Comparison of ENCODE assay signal across 1 cellular context in the genomic region with DNA sequence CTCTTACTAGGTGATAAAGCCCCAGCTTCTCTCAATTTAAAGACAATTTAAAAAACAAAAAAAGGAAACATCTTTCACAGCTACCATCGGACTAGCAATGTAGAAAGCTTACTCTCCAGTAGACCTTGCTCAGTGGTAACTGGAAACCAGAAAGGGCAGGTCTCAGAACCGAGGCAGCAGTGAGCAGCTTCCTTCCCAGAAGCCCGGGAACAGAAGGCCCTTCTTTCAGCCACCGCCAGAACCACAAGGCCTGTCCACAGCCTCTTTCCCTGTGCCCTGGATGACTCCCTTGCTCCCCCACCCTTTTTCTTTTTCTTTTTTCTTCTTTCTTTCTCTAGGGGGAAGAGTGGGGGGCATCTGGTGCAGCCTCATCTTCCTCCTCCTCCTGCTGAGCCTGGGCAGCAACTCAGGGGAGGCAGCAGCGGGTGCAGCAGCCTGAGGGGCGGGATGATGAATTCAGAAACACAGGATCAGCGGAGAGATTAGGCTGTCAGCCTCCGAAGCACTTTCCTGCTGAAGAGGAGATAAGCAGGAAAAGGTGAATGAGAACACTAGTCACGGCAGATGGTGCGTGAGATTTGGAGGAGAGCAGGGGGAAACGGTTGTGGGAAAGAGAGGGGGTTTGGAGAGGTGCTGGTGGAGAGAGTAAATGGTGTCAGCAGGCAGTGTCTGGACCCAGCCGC.
TF ChIP-seq lines count a peak whose summit lies in the region.

No MANE protein-coding gene starts in this region.

TF ChIP-seq in K562, 482 proteins besides CTCF, POLR2A, EP300 and RAD21 (continued from another document and continues in another):
- no peak for TF ChIP-seq ARID3B (CRISPR knock-in tag; IDR thresholded peaks at IDR 0.05; ENCODE audit: borderline replicate concordance)
- no peak for TF ChIP-seq RFX7 (CRISPR knock-in tag; IDR thresholded peaks at IDR 0.05)
- peak; percentile 58 for TF ChIP-seq NFE2 (IDR thresholded peaks at IDR 0.05; ENCODE audit: low read depth)
- no peak for TF ChIP-seq ZNF146 (CRISPR knock-in tag; IDR thresholded peaks at IDR 0.05; ENCODE audit: unreplicated experiment)
- no peak for TF ChIP-seq MYNN (IDR thresholded peaks at IDR 0.05)
- no peak for TF ChIP-seq MYNN (CRISPR knock-in tag; IDR thresholded peaks at IDR 0.05)
- TF ChIP-seq RBFOX2 (IDR thresholded peaks at IDR 0.05; ENCODE audit: low read depth, low read length): peak; percentile 45; the same call in 1 of the 2 replicates
- no peak for TF ChIP-seq ZNF766 (CRISPR knock-in tag; conservative IDR thresholded peaks at IDR 0.05)
- TF ChIP-seq, protein P1, sequence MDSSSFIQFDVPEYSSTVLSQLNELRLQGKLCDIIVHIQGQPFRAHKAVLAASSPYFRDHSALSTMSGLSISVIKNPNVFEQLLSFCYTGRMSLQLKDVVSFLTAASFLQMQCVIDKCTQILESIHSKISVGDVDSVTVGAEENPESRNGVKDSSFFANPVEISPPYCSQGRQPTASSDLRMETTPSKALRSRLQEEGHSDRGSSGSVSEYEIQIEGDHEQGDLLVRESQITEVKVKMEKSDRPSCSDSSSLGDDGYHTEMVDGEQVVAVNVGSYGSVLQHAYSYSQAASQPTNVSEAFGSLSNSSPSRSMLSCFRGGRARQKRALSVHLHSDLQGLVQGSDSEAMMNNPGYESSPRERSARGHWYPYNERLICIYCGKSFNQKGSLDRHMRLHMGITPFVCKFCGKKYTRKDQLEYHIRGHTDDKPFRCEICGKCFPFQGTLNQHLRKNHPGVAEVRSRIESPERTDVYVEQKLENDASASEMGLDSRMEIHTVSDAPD (CRISPR knock-in tag; IDR thresholded peaks at IDR 0.05): no peak
- TF ChIP-seq TBP (optimal IDR thresholded peaks at IDR 0.05; ENCODE audit: low read depth, low read length): peak; percentile 35
- TF ChIP-seq SMC3 (conservative IDR thresholded peaks at IDR 0.05; ENCODE audit: insufficient read depth, low read depth, low read length): no peak
- no peak for TF ChIP-seq IRF9 (tag; IDR thresholded peaks at IDR 0.05)
- TF ChIP-seq, protein P2, sequence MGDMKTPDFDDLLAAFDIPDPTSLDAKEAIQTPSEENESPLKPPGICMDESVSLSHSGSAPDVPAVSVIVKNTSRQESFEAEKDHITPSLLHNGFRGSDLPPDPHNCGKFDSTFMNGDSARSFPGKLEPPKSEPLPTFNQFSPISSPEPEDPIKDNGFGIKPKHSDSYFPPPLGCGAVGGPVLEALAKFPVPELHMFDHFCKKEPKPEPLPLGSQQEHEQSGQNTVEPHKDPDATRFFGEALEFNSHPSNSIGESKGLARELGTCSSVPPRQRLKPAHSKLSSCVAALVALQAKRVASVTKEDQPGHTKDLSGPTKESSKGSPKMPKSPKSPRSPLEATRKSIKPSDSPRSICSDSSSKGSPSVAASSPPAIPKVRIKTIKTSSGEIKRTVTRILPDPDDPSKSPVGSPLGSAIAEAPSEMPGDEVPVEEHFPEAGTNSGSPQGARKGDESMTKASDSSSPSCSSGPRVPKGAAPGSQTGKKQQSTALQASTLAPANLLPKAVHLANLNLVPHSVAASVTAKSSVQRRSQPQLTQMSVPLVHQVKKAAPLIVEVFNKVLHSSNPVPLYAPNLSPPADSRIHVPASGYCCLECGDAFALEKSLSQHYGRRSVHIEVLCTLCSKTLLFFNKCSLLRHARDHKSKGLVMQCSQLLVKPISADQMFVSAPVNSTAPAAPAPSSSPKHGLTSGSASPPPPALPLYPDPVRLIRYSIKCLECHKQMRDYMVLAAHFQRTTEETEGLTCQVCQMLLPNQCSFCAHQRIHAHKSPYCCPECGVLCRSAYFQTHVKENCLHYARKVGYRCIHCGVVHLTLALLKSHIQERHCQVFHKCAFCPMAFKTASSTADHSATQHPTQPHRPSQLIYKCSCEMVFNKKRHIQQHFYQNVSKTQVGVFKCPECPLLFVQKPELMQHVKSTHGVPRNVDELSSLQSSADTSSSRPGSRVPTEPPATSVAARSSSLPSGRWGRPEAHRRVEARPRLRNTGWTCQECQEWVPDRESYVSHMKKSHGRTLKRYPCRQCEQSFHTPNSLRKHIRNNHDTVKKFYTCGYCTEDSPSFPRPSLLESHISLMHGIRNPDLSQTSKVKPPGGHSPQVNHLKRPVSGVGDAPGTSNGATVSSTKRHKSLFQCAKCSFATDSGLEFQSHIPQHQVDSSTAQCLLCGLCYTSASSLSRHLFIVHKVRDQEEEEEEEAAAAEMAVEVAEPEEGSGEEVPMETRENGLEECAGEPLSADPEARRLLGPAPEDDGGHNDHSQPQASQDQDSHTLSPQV (IDR thresholded peaks at IDR 0.05): no peak
- no peak for TF ChIP-seq HDAC6 (IDR thresholded peaks at IDR 0.05; ENCODE audit: low read depth, low read length)
- no peak for TF ChIP-seq DMBX1 (CRISPR knock-in tag; IDR thresholded peaks at IDR 0.05; ENCODE audit: borderline replicate concordance)
- no peak for TF ChIP-seq ERF (CRISPR knock-in tag; IDR thresholded peaks at IDR 0.05)
- TF ChIP-seq, protein P3, sequence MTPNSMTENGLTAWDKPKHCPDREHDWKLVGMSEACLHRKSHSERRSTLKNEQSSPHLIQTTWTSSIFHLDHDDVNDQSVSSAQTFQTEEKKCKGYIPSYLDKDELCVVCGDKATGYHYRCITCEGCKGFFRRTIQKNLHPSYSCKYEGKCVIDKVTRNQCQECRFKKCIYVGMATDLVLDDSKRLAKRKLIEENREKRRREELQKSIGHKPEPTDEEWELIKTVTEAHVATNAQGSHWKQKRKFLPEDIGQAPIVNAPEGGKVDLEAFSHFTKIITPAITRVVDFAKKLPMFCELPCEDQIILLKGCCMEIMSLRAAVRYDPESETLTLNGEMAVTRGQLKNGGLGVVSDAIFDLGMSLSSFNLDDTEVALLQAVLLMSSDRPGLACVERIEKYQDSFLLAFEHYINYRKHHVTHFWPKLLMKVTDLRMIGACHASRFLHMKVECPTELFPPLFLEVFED (CRISPR knock-in tag; conservative IDR thresholded peaks at IDR 0.05): no peak
- TF ChIP-seq FOSL1 (tag; conservative IDR thresholded peaks at IDR 0.05): peak; percentile 73
- TF ChIP-seq ZNF212 (CRISPR knock-in tag; IDR thresholded peaks at IDR 0.05): no peak
- TF ChIP-seq CHD4 (IDR thresholded peaks at IDR 0.05; ENCODE audit: insufficient read depth, insufficient replicate concordance, low read depth, low read length, poor library complexity, severe bottlenecking): no peak
- no peak for TF ChIP-seq TCF7 (IDR thresholded peaks at IDR 0.05; ENCODE audit: borderline replicate concordance)
- TF ChIP-seq DNMT1 (IDR thresholded peaks at IDR 0.05): no peak
- TF ChIP-seq MAX (CRISPR knock-in tag; IDR thresholded peaks at IDR 0.05): no peak
- peak; percentile 53 for TF ChIP-seq NEUROD1 (IDR thresholded peaks at IDR 0.05; ENCODE audit: borderline replicate concordance, low read depth, low read length, partially characterized antibody)
- TF ChIP-seq, protein P4, sequence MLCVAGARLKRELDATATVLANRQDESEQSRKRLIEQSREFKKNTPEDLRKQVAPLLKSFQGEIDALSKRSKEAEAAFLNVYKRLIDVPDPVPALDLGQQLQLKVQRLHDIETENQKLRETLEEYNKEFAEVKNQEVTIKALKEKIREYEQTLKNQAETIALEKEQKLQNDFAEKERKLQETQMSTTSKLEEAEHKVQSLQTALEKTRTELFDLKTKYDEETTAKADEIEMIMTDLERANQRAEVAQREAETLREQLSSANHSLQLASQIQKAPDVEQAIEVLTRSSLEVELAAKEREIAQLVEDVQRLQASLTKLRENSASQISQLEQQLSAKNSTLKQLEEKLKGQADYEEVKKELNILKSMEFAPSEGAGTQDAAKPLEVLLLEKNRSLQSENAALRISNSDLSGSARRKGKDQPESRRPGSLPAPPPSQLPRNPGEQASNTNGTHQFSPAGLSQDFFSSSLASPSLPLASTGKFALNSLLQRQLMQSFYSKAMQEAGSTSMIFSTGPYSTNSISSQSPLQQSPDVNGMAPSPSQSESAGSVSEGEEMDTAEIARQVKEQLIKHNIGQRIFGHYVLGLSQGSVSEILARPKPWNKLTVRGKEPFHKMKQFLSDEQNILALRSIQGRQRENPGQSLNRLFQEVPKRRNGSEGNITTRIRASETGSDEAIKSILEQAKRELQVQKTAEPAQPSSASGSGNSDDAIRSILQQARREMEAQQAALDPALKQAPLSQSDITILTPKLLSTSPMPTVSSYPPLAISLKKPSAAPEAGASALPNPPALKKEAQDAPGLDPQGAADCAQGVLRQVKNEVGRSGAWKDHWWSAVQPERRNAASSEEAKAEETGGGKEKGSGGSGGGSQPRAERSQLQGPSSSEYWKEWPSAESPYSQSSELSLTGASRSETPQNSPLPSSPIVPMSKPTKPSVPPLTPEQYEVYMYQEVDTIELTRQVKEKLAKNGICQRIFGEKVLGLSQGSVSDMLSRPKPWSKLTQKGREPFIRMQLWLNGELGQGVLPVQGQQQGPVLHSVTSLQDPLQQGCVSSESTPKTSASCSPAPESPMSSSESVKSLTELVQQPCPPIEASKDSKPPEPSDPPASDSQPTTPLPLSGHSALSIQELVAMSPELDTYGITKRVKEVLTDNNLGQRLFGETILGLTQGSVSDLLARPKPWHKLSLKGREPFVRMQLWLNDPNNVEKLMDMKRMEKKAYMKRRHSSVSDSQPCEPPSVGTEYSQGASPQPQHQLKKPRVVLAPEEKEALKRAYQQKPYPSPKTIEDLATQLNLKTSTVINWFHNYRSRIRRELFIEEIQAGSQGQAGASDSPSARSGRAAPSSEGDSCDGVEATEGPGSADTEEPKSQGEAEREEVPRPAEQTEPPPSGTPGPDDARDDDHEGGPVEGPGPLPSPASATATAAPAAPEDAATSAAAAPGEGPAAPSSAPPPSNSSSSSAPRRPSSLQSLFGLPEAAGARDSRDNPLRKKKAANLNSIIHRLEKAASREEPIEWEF (CRISPR knock-in tag; IDR thresholded peaks at IDR 0.05): no peak
- no peak for TF ChIP-seq ARID4B (CRISPR knock-in tag; IDR thresholded peaks at IDR 0.05)
- no peak for TF ChIP-seq CHD2 (IDR thresholded peaks at IDR 0.05; ENCODE audit: low read depth, low read length)
- TF ChIP-seq, protein P5, sequence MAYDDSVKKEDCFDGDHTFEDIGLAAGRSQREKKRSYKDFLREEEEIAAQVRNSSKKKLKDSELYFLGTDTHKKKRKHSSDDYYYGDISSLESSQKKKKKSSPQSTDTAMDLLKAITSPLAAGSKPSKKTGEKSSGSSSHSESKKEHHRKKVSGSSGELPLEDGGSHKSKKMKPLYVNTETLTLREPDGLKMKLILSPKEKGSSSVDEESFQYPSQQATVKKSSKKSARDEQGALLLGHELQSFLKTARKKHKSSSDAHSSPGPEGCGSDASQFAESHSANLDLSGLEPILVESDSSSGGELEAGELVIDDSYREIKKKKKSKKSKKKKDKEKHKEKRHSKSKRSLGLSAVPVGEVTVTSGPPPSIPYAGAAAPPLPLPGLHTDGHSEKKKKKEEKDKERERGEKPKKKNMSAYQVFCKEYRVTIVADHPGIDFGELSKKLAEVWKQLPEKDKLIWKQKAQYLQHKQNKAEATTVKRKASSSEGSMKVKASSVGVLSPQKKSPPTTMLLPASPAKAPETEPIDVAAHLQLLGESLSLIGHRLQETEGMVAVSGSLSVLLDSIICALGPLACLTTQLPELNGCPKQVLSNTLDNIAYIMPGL (CRISPR knock-in tag; IDR thresholded peaks at IDR 0.05): no peak
- TF ChIP-seq NR3C1 (CRISPR knock-in tag; IDR thresholded peaks at IDR 0.05): no peak
- peak; percentile 78 for TF ChIP-seq HLTF (IDR thresholded peaks at IDR 0.05)
